Comparison of ENCODE assay signal across 1 cellular context in the genomic region with DNA sequence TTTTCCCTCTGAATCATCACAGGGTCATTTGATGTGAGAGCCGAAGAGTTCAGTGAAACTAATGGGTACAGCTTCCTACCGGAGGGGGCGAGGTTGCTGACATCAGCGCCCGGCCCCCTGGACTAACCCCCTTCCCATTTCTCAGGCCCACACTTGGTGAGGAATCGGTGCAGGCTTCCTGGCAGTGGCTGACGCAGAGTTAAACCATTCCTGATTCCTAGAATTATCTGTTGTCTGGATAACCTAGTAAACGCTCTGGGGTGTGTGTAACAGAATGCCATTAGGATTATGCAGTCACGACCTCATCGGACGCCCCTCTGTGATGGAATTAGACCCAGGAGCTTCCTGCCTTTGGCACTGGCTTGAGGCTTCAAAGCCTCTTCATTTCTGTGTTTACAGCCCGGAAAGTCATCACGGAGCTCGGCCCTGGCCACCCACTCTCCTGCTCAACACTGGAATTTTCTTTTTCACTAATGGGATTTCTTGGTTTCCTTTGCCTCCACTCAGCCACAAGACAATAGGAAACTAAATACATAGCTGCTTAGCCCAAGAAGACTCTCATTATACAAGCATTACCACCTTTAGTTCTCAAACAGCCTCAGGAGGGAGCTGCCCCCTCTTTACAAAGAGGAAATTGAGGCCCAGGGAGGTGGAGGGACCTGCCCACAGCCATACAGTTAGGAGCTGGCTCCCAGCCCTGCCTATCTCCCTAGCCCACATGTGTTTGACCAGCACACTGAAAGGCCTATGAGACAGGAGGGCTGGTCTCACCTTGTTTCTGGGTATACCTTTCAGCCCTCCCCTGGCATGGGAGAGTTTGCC.
TF ChIP-seq lines count a peak whose summit lies in the region.

No MANE protein-coding gene starts in this region.

TF ChIP-seq in A549, 52 proteins besides CTCF, POLR2A, EP300 and RAD21 (continued from another document):
- TF ChIP-seq, protein P1, sequence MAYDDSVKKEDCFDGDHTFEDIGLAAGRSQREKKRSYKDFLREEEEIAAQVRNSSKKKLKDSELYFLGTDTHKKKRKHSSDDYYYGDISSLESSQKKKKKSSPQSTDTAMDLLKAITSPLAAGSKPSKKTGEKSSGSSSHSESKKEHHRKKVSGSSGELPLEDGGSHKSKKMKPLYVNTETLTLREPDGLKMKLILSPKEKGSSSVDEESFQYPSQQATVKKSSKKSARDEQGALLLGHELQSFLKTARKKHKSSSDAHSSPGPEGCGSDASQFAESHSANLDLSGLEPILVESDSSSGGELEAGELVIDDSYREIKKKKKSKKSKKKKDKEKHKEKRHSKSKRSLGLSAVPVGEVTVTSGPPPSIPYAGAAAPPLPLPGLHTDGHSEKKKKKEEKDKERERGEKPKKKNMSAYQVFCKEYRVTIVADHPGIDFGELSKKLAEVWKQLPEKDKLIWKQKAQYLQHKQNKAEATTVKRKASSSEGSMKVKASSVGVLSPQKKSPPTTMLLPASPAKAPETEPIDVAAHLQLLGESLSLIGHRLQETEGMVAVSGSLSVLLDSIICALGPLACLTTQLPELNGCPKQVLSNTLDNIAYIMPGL (CRISPR knock-in tag; IDR thresholded peaks at IDR 0.05; ENCODE audit: borderline replicate concordance), result peak; percentile 79; the same call in 1 of the 2 replicates
- TF ChIP-seq, protein P2, sequence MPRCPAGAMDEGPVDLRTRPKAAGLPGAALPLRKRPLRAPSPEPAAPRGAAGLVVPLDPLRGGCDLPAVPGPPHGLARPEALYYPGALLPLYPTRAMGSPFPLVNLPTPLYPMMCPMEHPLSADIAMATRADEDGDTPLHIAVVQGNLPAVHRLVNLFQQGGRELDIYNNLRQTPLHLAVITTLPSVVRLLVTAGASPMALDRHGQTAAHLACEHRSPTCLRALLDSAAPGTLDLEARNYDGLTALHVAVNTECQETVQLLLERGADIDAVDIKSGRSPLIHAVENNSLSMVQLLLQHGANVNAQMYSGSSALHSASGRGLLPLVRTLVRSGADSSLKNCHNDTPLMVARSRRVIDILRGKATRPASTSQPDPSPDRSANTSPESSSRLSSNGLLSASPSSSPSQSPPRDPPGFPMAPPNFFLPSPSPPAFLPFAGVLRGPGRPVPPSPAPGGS (IDR thresholded peaks at IDR 0.05), result peak; percentile 89; the same call in 1 of the 3 replicates
- TF ChIP-seq, protein P3, sequence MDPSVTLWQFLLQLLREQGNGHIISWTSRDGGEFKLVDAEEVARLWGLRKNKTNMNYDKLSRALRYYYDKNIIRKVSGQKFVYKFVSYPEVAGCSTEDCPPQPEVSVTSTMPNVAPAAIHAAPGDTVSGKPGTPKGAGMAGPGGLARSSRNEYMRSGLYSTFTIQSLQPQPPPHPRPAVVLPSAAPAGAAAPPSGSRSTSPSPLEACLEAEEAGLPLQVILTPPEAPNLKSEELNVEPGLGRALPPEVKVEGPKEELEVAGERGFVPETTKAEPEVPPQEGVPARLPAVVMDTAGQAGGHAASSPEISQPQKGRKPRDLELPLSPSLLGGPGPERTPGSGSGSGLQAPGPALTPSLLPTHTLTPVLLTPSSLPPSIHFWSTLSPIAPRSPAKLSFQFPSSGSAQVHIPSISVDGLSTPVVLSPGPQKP (IDR thresholded peaks at IDR 0.05; ENCODE audit: low read depth, low read length), result no peak
- TF ChIP-seq HOXB5 (CRISPR knock-in tag; IDR thresholded peaks at IDR 0.05) (peak; percentile 79), MAFK (IDR thresholded peaks at IDR 0.05; ENCODE audit: partially characterized antibody) (peak; percentile 86)
- TF ChIP-seq, protein P4, sequence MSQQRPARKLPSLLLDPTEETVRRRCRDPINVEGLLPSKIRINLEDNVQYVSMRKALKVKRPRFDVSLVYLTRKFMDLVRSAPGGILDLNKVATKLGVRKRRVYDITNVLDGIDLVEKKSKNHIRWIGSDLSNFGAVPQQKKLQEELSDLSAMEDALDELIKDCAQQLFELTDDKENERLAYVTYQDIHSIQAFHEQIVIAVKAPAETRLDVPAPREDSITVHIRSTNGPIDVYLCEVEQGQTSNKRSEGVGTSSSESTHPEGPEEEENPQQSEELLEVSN (IDR thresholded peaks at IDR 0.05; ENCODE audit: borderline replicate concordance, low read depth), result no peak
